In the genomic region with DNA sequence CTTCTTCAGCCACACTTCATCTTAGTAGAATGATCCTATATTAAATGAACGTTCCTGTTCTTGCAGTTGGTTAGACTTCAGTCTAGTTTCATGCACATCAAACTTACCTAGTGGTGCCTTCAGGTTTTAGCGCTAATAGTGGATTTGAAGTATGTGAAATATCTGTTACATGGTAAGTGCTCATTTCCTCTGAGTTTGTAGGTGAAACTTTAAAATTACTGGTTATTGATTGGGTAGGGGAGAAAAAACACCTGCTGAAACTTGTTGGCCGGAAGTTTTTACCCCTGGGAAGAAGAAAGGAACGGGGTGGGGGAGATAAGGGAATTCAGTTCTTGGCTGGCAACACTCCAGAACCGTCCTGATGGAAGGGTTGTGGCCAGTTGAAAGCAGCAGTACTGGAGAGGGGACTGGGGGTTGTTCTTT, we compare ENCODE assay signal across 8 cellular contexts.
DNase-seq lines count a peak whose midpoint lies in the region; ATAC-seq and TF ChIP-seq lines count a peak whose summit lies in the region.

No MANE protein-coding gene starts in this region.

- no peaks in the 10 kb centered on the region for H3K36me3 ChIP-seq in SK-N-MC (ENCODE audit: insufficient read depth, low read length)
- peaks cover 0 to 3% of the 10 kb centered on the region in 2 donors for H3K36me3 ChIP-seq in mucosa of rectum (ENCODE audit: control insufficient read depth in 2 of 2, insufficient read depth in 2 of 2, low read length in 2 of 2)
- no peaks in the 10 kb centered on the region for H3K36me3 ChIP-seq in prostate gland

- no peak for DNase-seq in SK-N-MC (ENCODE audit: low read depth, low spot score)
- no peak for DNase-seq in NCI-H524 treated with DMSO at 0.1 percent for 48 hours (lab: John Stamatoyannopoulos, UW)
- no peak for DNase-seq in prostate gland (ENCODE audit: low spot score)
- DNase-seq in T-helper 9 cell = no peak

- H3K9ac ChIP-seq in SK-N-MC (ENCODE audit: insufficient read length) = no peak overlapping the region
- H3K9ac ChIP-seq in mucosa of rectum (ENCODE audit: low read depth in 1 of 2, low read length in 2 of 2) = peak overlapping the region; percentile 35 to 67

- H3K4me1 ChIP-seq in mucosa of rectum (ENCODE audit: control insufficient read depth in 2 of 2, insufficient read depth in 2 of 2, low read length in 2 of 2) = peaks cover 51 to 59% of the 10 kb centered on the region in 2 donors
- H3K4me1 ChIP-seq in prostate gland (replicated peaks) = peaks cover 19% of the 10 kb centered on the region

- H3K27ac ChIP-seq in SK-N-MC (peak overlapping the region; percentile 79), mucosa of rectum (ENCODE audit: low read depth in 2 of 2, low read length in 2 of 2) (peak overlapping the region; percentile 98 to 100), prostate gland (no peak overlapping the region)

- no peaks in the 10 kb centered on the region for H3K9me3 ChIP-seq in SK-N-MC (ENCODE audit: low read depth, low read length)
- no peaks in the 10 kb centered on the region for H3K9me3 ChIP-seq in mucosa of rectum (ENCODE audit: control insufficient read depth in 2 of 2, low read length in 2 of 2)
- H3K9me3 ChIP-seq in prostate gland = no peaks in the 10 kb centered on the region

- ATAC-seq in GM18499 (IDR thresholded peaks at IDR 0.05; ENCODE audit: insufficient read depth, unreplicated experiment) (peak; percentile 26), GM21786 (IDR thresholded peaks at IDR 0.05; ENCODE audit: unreplicated experiment) (peak; percentile 23), HG02840 (IDR thresholded peaks at IDR 0.05; ENCODE audit: low FRiP score, unreplicated experiment) (no peak)

- intact Hi-C loops in prostate gland (cut with DNase I) = no loop called here

- H3K27me3 ChIP-seq in mucosa of rectum (ENCODE audit: control insufficient read depth in 2 of 2, insufficient read depth in 2 of 2, low read length in 2 of 2) (no peaks in the 10 kb centered on the region), prostate gland (replicated peaks; ENCODE audit: insufficient read depth) (no peaks in the 10 kb centered on the region)

- no peak for TF ChIP-seq POLR2A in prostate gland (IDR thresholded peaks at IDR 0.05)

- H3K4me3 ChIP-seq in SK-N-MC (no peak overlapping the region), mucosa of rectum (ENCODE audit: low read length in 2 of 2) (peak overlapping the region; percentile 6 to 39), prostate gland (no peak overlapping the region)

- no peak for TF ChIP-seq CTCF in prostate gland (IDR thresholded peaks at IDR 0.05)

- WGBS in prostate gland = 41% methylated on average over 5 of the region's 5 CpGs

Comparison
In these comparisons a context has a peak if more than half of its experiments do, and no peak if none do; other contexts are left out.
1. H3K27ac ChIP-seq: peak in SK-N-MC (single experiment) and mucosa of rectum (2 of 2); none in prostate gland (0 of 2).
2. H3K4me3 ChIP-seq: peak in mucosa of rectum (2 of 2); none in SK-N-MC (single experiment) and prostate gland (0 of 2).